In genomic region chr17:38326996-38327792, GRCh38 we compare ENCODE assay signal across 13 cellular contexts. TPM values are rescaled to one million over a fixed set of nuclear protein-coding genes. Genes with fewer than 3 reads are reported as not detected.
DNase-seq lines count a peak whose midpoint lies in the region; TF ChIP-seq lines count a peak whose summit lies in the region.
"Had no signal": no experiment of that assay in that cellular context is flagged by ENCODE, and none has a peak within 500 bp of the region (broad histone marks: within the 10 kb centered on the region; RNA-seq: fewer than 3 reads in every experiment).

No MANE protein-coding gene starts in this region.

- H3K36me3 Mint-ChIP-seq in T-helper 1 cell treated with Interleukin-12 subunit alpha and Interleukin-12 subunit beta and Interleukin-4 antibody, amounts not matched to agents 30 μg/mL and 1 μg/mL, for 36 hours (ENCODE audit: low read depth) = peaks cover 6% of the 10 kb centered on the region

- H3K4me1 ChIP-seq in parathyroid adenoma = peaks cover 47% of the 10 kb centered on the region
- no peaks in the 10 kb centered on the region for H3K4me1 ChIP-seq in SJCRH30
- H3K4me1 ChIP-seq: tibial artery had no signal

- H3K9me3 Mint-ChIP-seq in T-helper 1 cell treated with Interleukin-12 subunit alpha and Interleukin-12 subunit beta and Interleukin-4 antibody, amounts not matched to agents 30 μg/mL and 1 μg/mL, for 36 hours = no peaks in the 10 kb centered on the region

- peak overlapping the region; percentile 76 for H2AFZ ChIP-seq in parathyroid adenoma

- H3K9ac ChIP-seq in parathyroid adenoma = no peak overlapping the region

- H3K79me2 ChIP-seq in parathyroid adenoma = no peaks in the 10 kb centered on the region

- TF ChIP-seq CTCF in fibroblast of pulmonary artery (IDR thresholded peaks at IDR 0.05; ENCODE audit: low read length, missing control alignments) (no peak), parathyroid adenoma (IDR thresholded peaks at IDR 0.05) (no peak)

- H3K9me3 ChIP-seq in parathyroid adenoma (ENCODE audit: control insufficient read depth, low read length) (no peaks in the 10 kb centered on the region), SJCRH30 (replicated peaks) (no peaks in the 10 kb centered on the region)
- H3K9me3 ChIP-seq: tibial artery had no signal

- H3K27me3 Mint-ChIP-seq in T-helper 1 cell treated with Interleukin-12 subunit alpha and Interleukin-12 subunit beta and Interleukin-4 antibody, amounts not matched to agents 30 μg/mL and 1 μg/mL, for 36 hours (ENCODE audit: low read depth) = no peaks in the 10 kb centered on the region

- H3K4me2 ChIP-seq in parathyroid adenoma (ENCODE audit: low read length) = no peak overlapping the region

- H3K27me3 ChIP-seq in parathyroid adenoma (ENCODE audit: control insufficient read depth, insufficient read depth, low read length) (no peaks in the 10 kb centered on the region), SJCRH30 (0 out of 2 replicates have a peak, but pooled peaks cover 4% of the 10 kb centered on the region)

- H3K27ac ChIP-seq in parathyroid adenoma (peak overlapping the region; percentile 97), SJCRH30 (no peak overlapping the region)
- H3K27ac ChIP-seq: tibial artery had no signal

- peaks cover 5% of the 10 kb centered on the region for H3K4me1 Mint-ChIP-seq in T-helper 1 cell treated with Interleukin-12 subunit alpha and Interleukin-12 subunit beta and Interleukin-4 antibody, amounts not matched to agents 30 μg/mL and 1 μg/mL, for 36 hours (ENCODE audit: low read depth)

- H3K4me3 ChIP-seq in fibroblast of pulmonary artery (replicated peaks; ENCODE audit: low read depth, low read length) (no peak overlapping the region), parathyroid adenoma (ENCODE audit: low read depth, low read length) (no peak overlapping the region), SJCRH30 (no peak overlapping the region)
- H3K4me3 ChIP-seq: tibial artery had no signal

- DNase-seq in T-helper 1 cell = no peak
- DNase-seq in SK-N-DZ (ENCODE audit: low spot score) = peak; percentile 7
- DNase-seq in fibroblast of pulmonary artery (ENCODE audit: low read depth) = peak; percentile 15
- no peak for DNase-seq in HT-29 (ENCODE audit: low spot score)
- DNase-seq in DMS79 treated with DMSO at 0.1 percent for 48 hours (lab: John Stamatoyannopoulos, UW) = no peak
- DNase-seq in SJCRH30 = no peak
- DNase-seq: erythroblast, KG1, OCI-M1, T1000 had no signal

- H3K36me3 ChIP-seq in parathyroid adenoma (ENCODE audit: control insufficient read depth, insufficient read depth, low read length) = no peaks in the 10 kb centered on the region
- peaks cover 7% of the 10 kb centered on the region for H3K36me3 ChIP-seq in SJCRH30

- H3K4me3 Mint-ChIP-seq in T-helper 1 cell treated with Interleukin-12 subunit alpha and Interleukin-12 subunit beta and Interleukin-4 antibody, amounts not matched to agents 30 μg/mL and 1 μg/mL, for 36 hours = no peak overlapping the region

- H3K27ac Mint-ChIP-seq in T-helper 1 cell treated with Interleukin-12 subunit alpha and Interleukin-12 subunit beta and Interleukin-4 antibody, amounts not matched to agents 30 μg/mL and 1 μg/mL, for 36 hours = peak overlapping the region; percentile 39

RNA-seq across cellular contexts. Expression of gene GPR179, which starts 16.6 kb away (rescaled TPM):
- 0.06 TPM in 1 of 2 replicates, not detected in the other for polyA plus RNA-seq in SK-N-DZ (2014; cell fraction: cytosol; rRNA removed)
- polyA plus RNA-seq in SK-N-DZ (2014; cell fraction: nucleus; rRNA removed) = 0.08 and 0.70 TPM in 2 replicates
- 0.03 and 0.13 TPM in 2 replicates for total RNA-seq in HT-29 (2014; rRNA removed; shearing (Covaris generic))
- total RNA-seq in SJCRH30 (2014; rRNA removed; shearing (Covaris generic)) = not detected in 2 replicates

RNA-seq across cellular contexts. Expression of gene SOCS7, which starts 24.4 kb away (rescaled TPM):
- polyA plus RNA-seq in SK-N-DZ (2014; cell fraction: cytosol; rRNA removed) = 19.1 and 19.2 TPM in 2 replicates
- 14.0 and 19.9 TPM in 2 replicates for polyA plus RNA-seq in SK-N-DZ (2014; cell fraction: nucleus; rRNA removed)
- 28.8 and 36.2 TPM in 2 replicates for total RNA-seq in HT-29 (2014; rRNA removed; shearing (Covaris generic))
- total RNA-seq in SJCRH30 (2014; rRNA removed; shearing (Covaris generic)) = 18.7 and 21.0 TPM in 2 replicates

RNA-seq across cellular contexts. Expression of gene MRPL45, which starts 30.2 kb away (rescaled TPM):
- polyA plus RNA-seq in SK-N-DZ (2014; cell fraction: cytosol; rRNA removed) = 57.9 and 64.5 TPM in 2 replicates
- polyA plus RNA-seq in SK-N-DZ (2014; cell fraction: nucleus; rRNA removed) = 29.4 and 32.0 TPM in 2 replicates
- total RNA-seq in HT-29 (2014; rRNA removed; shearing (Covaris generic)) = 81.6 and 82.3 TPM in 2 replicates
- 41.9 and 42.3 TPM in 2 replicates for total RNA-seq in SJCRH30 (2014; rRNA removed; shearing (Covaris generic))

Comparison
In these comparisons a context has a peak if more than half of its experiments do, and no peak if none do; other contexts are left out.
1. DNase-seq: peak in SK-N-DZ (single experiment) and fibroblast of pulmonary artery (single experiment); none in T-helper 1 cell (0 of 5), HT-29 (single experiment), DMS79 treated with DMSO at 0.1 percent for 48 hours (single experiment) and SJCRH30 (0 of 2).